In the genomic region with DNA sequence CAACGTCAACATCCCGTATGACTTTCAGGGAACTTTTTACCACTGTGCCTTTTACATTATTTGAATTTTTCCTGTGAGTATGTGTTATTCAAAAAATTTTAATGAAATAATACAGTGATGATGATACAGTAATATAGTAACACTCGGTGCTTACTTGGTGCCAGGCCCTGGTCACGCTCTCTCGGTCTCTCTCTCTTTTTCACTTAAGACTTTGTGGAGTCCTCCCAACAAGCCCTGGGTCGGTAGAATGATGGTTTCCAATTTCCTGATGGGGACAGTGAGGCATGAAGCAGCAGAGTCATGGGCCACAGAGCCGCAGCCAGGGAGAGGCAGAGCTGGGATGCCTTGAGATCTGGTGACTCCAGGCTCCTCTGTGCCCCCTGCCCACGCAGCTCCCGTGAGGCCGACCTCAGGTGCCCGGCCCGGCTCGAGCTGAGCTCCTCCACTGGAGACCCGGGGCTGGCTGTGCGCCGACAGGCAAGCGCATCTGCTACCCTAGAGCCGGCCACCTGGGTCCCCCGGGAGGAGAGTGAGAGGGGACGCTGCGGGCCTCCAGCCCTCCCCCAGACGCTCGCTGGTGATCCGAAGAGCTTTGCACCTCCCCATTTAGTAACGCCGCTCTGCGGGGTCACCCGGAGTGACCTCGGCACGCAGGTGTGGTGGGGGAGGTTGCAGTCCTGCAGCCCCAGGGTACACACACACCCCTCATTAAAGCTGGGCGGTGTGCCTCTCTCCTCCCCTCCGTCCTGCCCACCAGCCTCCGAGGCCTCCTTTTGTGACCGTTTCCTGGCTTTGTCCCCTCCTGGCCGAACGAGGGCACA, we compare ENCODE assay signal across 8 cellular contexts. TPM values are rescaled to one million over a fixed set of nuclear protein-coding genes. Genes with fewer than 3 reads are reported as not detected.
DNase-seq lines count a peak whose midpoint lies in the region; ATAC-seq and TF ChIP-seq lines count a peak whose summit lies in the region.

No MANE protein-coding gene starts in this region.

- H3K36me3 ChIP-seq in BE2C (no peaks in the 10 kb centered on the region), mesodermal cell (ENCODE audit: control insufficient read depth, insufficient read depth, low read length) (no peaks in the 10 kb centered on the region)

- peak overlapping the region; percentile 61 for H3K4me3 ChIP-seq in BE2C (ENCODE audit: low read depth, low read length)
- peak overlapping the region; percentile 35 for H3K4me3 ChIP-seq in choroid plexus epithelial cell (ENCODE audit: low read depth, low read length)
- H3K4me3 ChIP-seq in mesodermal cell (ENCODE audit: extremely low read depth, insufficient read depth, low read length, poor library complexity, severe bottlenecking), result peak overlapping the region; percentile 23

- 4 to 14% methylated on average over 16 to 19 of the region's 36 CpGs for WGBS in mesodermal cell (ENCODE audit: insufficient coverage in 2 of 2), 2 experiments

- H3K4me1 ChIP-seq in BE2C (no peaks in the 10 kb centered on the region; the same call in 1 of the 2 replicates), mesodermal cell (ENCODE audit: control insufficient read depth, insufficient read depth, low read length, poor library complexity, severe bottlenecking) (peaks cover 32% of the 10 kb centered on the region)

- ATAC-seq in GM19452 (IDR thresholded peaks at IDR 0.05; ENCODE audit: unreplicated experiment), result no peak

- peak overlapping the region; percentile 79 for H3K27ac ChIP-seq in mesodermal cell (ENCODE audit: low read depth, low read length, severe bottlenecking)

- H3K9me3 ChIP-seq in BE2C, result no peaks in the 10 kb centered on the region
- no peaks in the 10 kb centered on the region for H3K9me3 ChIP-seq in mesodermal cell (ENCODE audit: control insufficient read depth, low read length)

- no peak for TF ChIP-seq CTCF in BE2C (IDR thresholded peaks at IDR 0.05; ENCODE audit: low read depth, low read length)
- peak; percentile 14 for TF ChIP-seq CTCF in choroid plexus epithelial cell (conservative IDR thresholded peaks at IDR 0.05; ENCODE audit: low read depth, low read length)

- H3K27me3 ChIP-seq in BE2C, result no peaks in the 10 kb centered on the region

- peak; percentile 72 for DNase-seq in BE2C
- peak; percentile 59 for DNase-seq in LoVo (ENCODE audit: low spot score)
- DNase-seq in choroid plexus epithelial cell (ENCODE audit: low read depth), result peak; percentile 91
- DNase-seq in NCI-H1105 (lab: John Stamatoyannopoulos, UW), result no peak
- no peak for DNase-seq in hippocampal formation (lab: John Stamatoyannopoulos, UW)
- DNase-seq in GDM1 (lab: John Stamatoyannopoulos, UW), result no peak

RNA-seq across cellular contexts. Expression of a gene that starts 4.4 kb away (rescaled TPM):
- polyA plus RNA-seq in BE2C (2012; ENCODE audit: insufficient read depth, insufficient read length, low read depth), result 0.46 TPM
- 0.44 TPM for polyA plus RNA-seq in mesodermal cell (2013, experiment 1 of 2)
- polyA plus RNA-seq in mesodermal cell (2013, experiment 2 of 2), result 1.1 TPM

RNA-seq across cellular contexts. Expression of a gene that starts 12.8 kb away (rescaled TPM):
- not detected for polyA plus RNA-seq in BE2C (2012; ENCODE audit: insufficient read depth, insufficient read length, low read depth)
- polyA plus RNA-seq in mesodermal cell (2013, experiment 1 of 2), result 0.37 TPM
- 0.30 TPM for polyA plus RNA-seq in mesodermal cell (2013, experiment 2 of 2)

RNA-seq across cellular contexts. Expression of a gene that starts 30.9 kb away (rescaled TPM):
- 49.8 TPM for polyA plus RNA-seq in BE2C (2012; ENCODE audit: insufficient read depth, insufficient read length, low read depth)
- 20.6 TPM for polyA plus RNA-seq in mesodermal cell (2013, experiment 1 of 2)
- polyA plus RNA-seq in mesodermal cell (2013, experiment 2 of 2), result 16.8 TPM

RNA-seq across cellular contexts. Expression of a gene that starts 49.6 kb away (rescaled TPM):
- 23.9 TPM for polyA plus RNA-seq in BE2C (2012; ENCODE audit: insufficient read depth, insufficient read length, low read depth)
- polyA plus RNA-seq in mesodermal cell (2013, experiment 1 of 2), result 13.6 TPM
- polyA plus RNA-seq in mesodermal cell (2013, experiment 2 of 2), result 11.9 TPM

RNA-seq across cellular contexts. Expression of a gene that starts 50.4 kb away (rescaled TPM):
- 29.9 TPM for polyA plus RNA-seq in BE2C (2012; ENCODE audit: insufficient read depth, insufficient read length, low read depth)
- 7.8 TPM for polyA plus RNA-seq in mesodermal cell (2013, experiment 1 of 2)
- polyA plus RNA-seq in mesodermal cell (2013, experiment 2 of 2), result 5.7 TPM

Comparison
In these comparisons a context has a peak if more than half of its experiments do, and no peak if none do; other contexts are left out.
1. DNase-seq: peak in BE2C (single experiment), LoVo (single experiment) and choroid plexus epithelial cell (single experiment); none in NCI-H1105 (single experiment), hippocampal formation (0 of 2) and GDM1 (single experiment).
2. Peak in every context shown above with its lines, with median percentiles within 50 percentile points of each other: H3K4me3 ChIP-seq.